Comparison of ENCODE assay signal across 12 cellular contexts in genomic region chr2:109333414-109334194, GRCh38.
A peak's percentile ranks its signal among the peaks of the same experiment; 100 is the strongest.
DNase-seq lines count a peak whose midpoint lies in the region; ATAC-seq and TF ChIP-seq lines count a peak whose summit lies in the region.
"Had no signal": no experiment of that assay in that cellular context is flagged by ENCODE, and none has a peak within 500 bp of the region (broad histone marks: within the 10 kb centered on the region; RNA-seq: fewer than 3 reads in every experiment).

No MANE protein-coding gene starts in this region.

- H2BK5ac ChIP-seq in mesendoderm (ENCODE audit: low read length): no peak overlapping the region

- in situ Hi-C loops in brain microvascular endothelial cell (cut with HindIII; ENCODE audit: low pct_ligation_motif_present, low sequenced_read_pairs): no loop called here

- H3K79me1 ChIP-seq in mesendoderm (ENCODE audit: low read length): no peaks in the 10 kb centered on the region

- H3K79me2 ChIP-seq in DND-41 (ENCODE audit: insufficient read depth, low read length) (no peaks in the 10 kb centered on the region), mesendoderm (ENCODE audit: control insufficient read depth, insufficient read depth, low read length) (no peaks in the 10 kb centered on the region)

- H2BK120ac ChIP-seq in mesendoderm (ENCODE audit: low read depth, low read length): no peak overlapping the region

- TF ChIP-seq CTCF in DND-41 (IDR thresholded peaks at IDR 0.05; ENCODE audit: borderline replicate concordance, extremely low read depth, low read length, poor library complexity, severe bottlenecking) (no peak), NB4 (IDR thresholded peaks at IDR 0.05; ENCODE audit: low read depth, low read length) (peak; percentile 14), brain microvascular endothelial cell (IDR thresholded peaks at IDR 0.05; ENCODE audit: low read depth, low read length, missing control alignments) (peak; percentile 66)

- no CpG with 5 or more reads among the region's 7 CpGs for WGBS in mesendoderm (ENCODE audit: extremely low coverage, insufficient coverage, low lambda C conversion rate)

- H4K8ac ChIP-seq in mesendoderm (ENCODE audit: low read depth, low read length): no peak overlapping the region

- H2AFZ ChIP-seq in DND-41 (ENCODE audit: low read depth, low read length): no peak overlapping the region; the same call in 1 of the 2 replicates

- peak overlapping the region; percentile 62; the same call in 1 of the 2 replicates for H3K9ac ChIP-seq in DND-41 (ENCODE audit: low read depth, low read length)
- H3K9ac ChIP-seq in mesendoderm (ENCODE audit: low read length): no peak overlapping the region

- DNase-seq in DND-41: no peak
- peak; percentile 48 for DNase-seq in NB4 (ENCODE audit: low read depth)
- DNase-seq in brain microvascular endothelial cell: peak; percentile 24
- DNase-seq in mesendoderm: peak; percentile 63
- no peak for DNase-seq in T-helper 17 cell
- no peak for DNase-seq in NCI-H1105 treated with DMSO at 0.1 percent for 48 hours (lab: John Stamatoyannopoulos, UW)
- DNase-seq in 8988T: no peak
- DNase-seq: activated naive CD4-positive, alpha-beta T cell treated with anti-CD3 and anti-CD28 coated beads for 36 hours; NCI-H446; stimulated activated CD4-positive, alpha-beta T cell treated with anti-CD3 and anti-CD28 coated beads, Interleukin-4, amount 100 ng/mL, for 1 hour; T1000 had no signal

- H3K18ac ChIP-seq in mesendoderm (ENCODE audit: low read length): no peak overlapping the region

- no peaks in the 10 kb centered on the region for H3K27me3 ChIP-seq in DND-41 (ENCODE audit: insufficient read depth, low read length, poor library complexity)
- no peaks in the 10 kb centered on the region for H3K27me3 ChIP-seq in brain microvascular endothelial cell (replicated peaks)
- H3K27me3 ChIP-seq in mesendoderm (ENCODE audit: insufficient read depth, low read length, poor library complexity): no peaks in the 10 kb centered on the region

- no peak overlapping the region for H4K5ac ChIP-seq in mesendoderm (ENCODE audit: low read length)

- H3K4me3 ChIP-seq in DND-41 (ENCODE audit: low read depth in 1 of 2, low read length in 2 of 2) (no peak overlapping the region), NB4 (ENCODE audit: low read depth, low read length) (no peak overlapping the region), brain microvascular endothelial cell (ENCODE audit: low read depth, low read length) (no peak overlapping the region), mesendoderm (ENCODE audit: low read length) (no peak overlapping the region)

- H3K4me2 ChIP-seq in DND-41 (ENCODE audit: insufficient read depth, low read length): peak overlapping the region; percentile 95
- no peak overlapping the region for H3K4me2 ChIP-seq in mesendoderm (ENCODE audit: low read length)

- peaks cover 54% of the 10 kb centered on the region for H3K27me3 Mint-ChIP-seq in T-helper 17 cell

- no peak for TF ChIP-seq POLR2A in NB4 (IDR thresholded peaks at IDR 0.05; ENCODE audit: extremely low read depth, insufficient read length)

- H3K27ac ChIP-seq in DND-41 (ENCODE audit: low read length) (peak overlapping the region; percentile 96), brain microvascular endothelial cell (no peak overlapping the region), mesendoderm (ENCODE audit: low read depth, low read length) (no peak overlapping the region)

- peaks cover 65% of the 10 kb centered on the region for H3K4me1 ChIP-seq in DND-41 (ENCODE audit: insufficient read depth, low read length)
- H3K4me1 ChIP-seq in mesendoderm (ENCODE audit: control insufficient read depth, low read depth, low read length): peaks cover 8% of the 10 kb centered on the region

- no peak for ATAC-seq in DND-41 (ENCODE audit: insufficient read depth, low read depth)
- ATAC-seq in T-helper 17 cell: no peak
- no peak for ATAC-seq in HG03045 (IDR thresholded peaks at IDR 0.05; ENCODE audit: unreplicated experiment)

- H3K4me3 Mint-ChIP-seq in T-helper 17 cell: no peak overlapping the region
- H3K4me3 Mint-ChIP-seq: activated naive CD4-positive, alpha-beta T cell treated with anti-CD3 and anti-CD28 coated beads for 36 hours had no signal

- H4K20me1 ChIP-seq in DND-41 (ENCODE audit: insufficient read depth, low read length): no peaks in the 10 kb centered on the region

- no peak overlapping the region for H3K27ac Mint-ChIP-seq in T-helper 17 cell
- H3K27ac Mint-ChIP-seq: activated naive CD4-positive, alpha-beta T cell treated with anti-CD3 and anti-CD28 coated beads for 36 hours had no signal

- no peak overlapping the region for H3K23ac ChIP-seq in mesendoderm (ENCODE audit: low read length)

- peaks cover 21% of the 10 kb centered on the region for H3K4me1 Mint-ChIP-seq in T-helper 17 cell

- no peak overlapping the region for H3K4ac ChIP-seq in mesendoderm (ENCODE audit: low read depth, low read length)

- H2BK15ac ChIP-seq in mesendoderm (replicated peaks; ENCODE audit: low read depth): no peak overlapping the region

- H2AK5ac ChIP-seq in mesendoderm (ENCODE audit: low read length): no peak overlapping the region

- H3K36me3 Mint-ChIP-seq in T-helper 17 cell (ENCODE audit: low read depth): peaks cover 2% of the 10 kb centered on the region

- H3K36me3 ChIP-seq in DND-41 (ENCODE audit: insufficient read depth, low read length) (no peaks in the 10 kb centered on the region), brain microvascular endothelial cell (replicated peaks) (no peaks in the 10 kb centered on the region), mesendoderm (ENCODE audit: control insufficient read depth, insufficient read depth, low read length) (no peaks in the 10 kb centered on the region)

- H3K9me3 ChIP-seq in DND-41 (ENCODE audit: insufficient read depth, low read length, severe bottlenecking) (no peaks in the 10 kb centered on the region), T-helper 17 cell (ENCODE audit: control insufficient read depth, low read length, poor library complexity, severe bottlenecking) (no peaks in the 10 kb centered on the region)

- H3K56ac ChIP-seq in mesendoderm (ENCODE audit: low read length): no peak overlapping the region

Comparison
In these comparisons a context has a peak if more than half of its experiments do, and no peak if none do; other contexts are left out.
1. DNase-seq: peak in NB4 (single experiment), brain microvascular endothelial cell (single experiment) and mesendoderm (single experiment); none in DND-41 (single experiment), T-helper 17 cell (0 of 3), NCI-H1105 treated with DMSO at 0.1 percent for 48 hours (single experiment) and 8988T (single experiment).